19 cellular contexts compared by ENCODE assay signal in genomic region chr20:53794529-53795115, GRCh38.
DNase-seq lines count a peak whose midpoint lies in the region; ATAC-seq and TF ChIP-seq lines count a peak whose summit lies in the region.
"Had no signal": no experiment of that assay in that cellular context is flagged by ENCODE, and none has a peak within 500 bp of the region (broad histone marks: within the 10 kb centered on the region; RNA-seq: fewer than 3 reads in every experiment).

No MANE protein-coding gene starts in this region.

- DNase-seq in activated CD8-positive, alpha-beta memory T cell treated with anti-CD3 and anti-CD28 coated beads for 24 hours, result peak; percentile 11
- DNase-seq in activated CD8-positive, alpha-beta memory T cell treated with anti-CD3 and anti-CD28 coated beads, Interleukin-2, amount 10 ng/mL, durations not matched to agents 7 days and 5 days, result no peak
- DNase-seq in RWPE1 (ENCODE audit: low spot score) (no peak), foreskin keratinocyte (no peak), SW 1271 (lab: John Stamatoyannopoulos, UW) (no peak), left colon (no peak), upper lobe of right lung (no peak)
- peak; percentile 14 for DNase-seq in stimulated activated CD8-positive, alpha-beta memory T cell treated with anti-CD3 and anti-CD28 coated beads, Interleukin-4, amount 100 ng/mL, for 48 hours
- DNase-seq: 8988T; activated B cell treated with CpG ODN at 0.5 μM for 24 hours; adrenal gland; CD4-positive, alpha-beta T cell; central memory CD4-positive, alpha-beta T cell; effector memory CD4-positive, alpha-beta T cell; NCI-H446; occipital lobe; thyroid gland had no signal

- no peak overlapping the region for H3K4me3 Mint-ChIP-seq in activated CD8-positive, alpha-beta memory T cell treated with anti-CD3 and anti-CD28 coated beads, Interleukin-2, amount 10 ng/mL, durations not matched to agents 7 days and 5 days
- H3K4me3 Mint-ChIP-seq: activated B cell treated with CpG ODN at 0.5 μM for 24 hours; CD4-positive, alpha-beta T cell; stimulated activated effector memory CD8-positive, alpha-beta T cell treated with anti-CD3 and anti-CD28 coated beads, Interleukin-12 subunit alpha, Interleukin-12 subunit beta, amount 100 ng/mL, for 72 hours had no signal

- POLR2A ChIA-PET in RWPE1 (lab: Yijun Ruan, JAX; ENCODE audit: low non-redundant PET), result no interaction called here

- no peaks in the 10 kb centered on the region for H3K9me3 ChIP-seq in upper lobe of right lung
- H3K9me3 ChIP-seq: adrenal gland, thyroid gland had no signal

- intact Hi-C loops in left colon (cut with DNase I, micrococcal nuclease) (no loop called here), upper lobe of right lung (cut with DNase I) (no loop called here)

- H3K9me3 Mint-ChIP-seq in activated CD8-positive, alpha-beta memory T cell treated with anti-CD3 and anti-CD28 coated beads, Interleukin-2, amount 10 ng/mL, durations not matched to agents 7 days and 5 days (ENCODE audit: low read depth), result no peaks in the 10 kb centered on the region
- H3K9me3 Mint-ChIP-seq: activated B cell treated with CpG ODN at 0.5 μM for 24 hours; activated T-helper 2 cell treated with anti-CD3 and anti-CD28 coated beads, Interferon-gamma antibody, Interleukin-2, Interleukin-4, amounts not matched to agents 10 μg/mL and 5 μg/mL and 100 μg/mL, durations not matched to agents 14 hours and 24 hours and 36 hours; CD4-positive, alpha-beta T cell; stimulated activated effector memory CD8-positive, alpha-beta T cell treated with anti-CD3 and anti-CD28 coated beads, Interleukin-12 subunit alpha, Interleukin-12 subunit beta, amount 100 ng/mL, for 72 hours had no signal

- no peaks in the 10 kb centered on the region for H3K4me1 Mint-ChIP-seq in activated CD8-positive, alpha-beta memory T cell treated with anti-CD3 and anti-CD28 coated beads, Interleukin-2, amount 10 ng/mL, durations not matched to agents 7 days and 5 days
- H3K4me1 Mint-ChIP-seq: stimulated activated effector memory CD8-positive, alpha-beta T cell treated with anti-CD3 and anti-CD28 coated beads, Interleukin-12 subunit alpha, Interleukin-12 subunit beta, amount 100 ng/mL, for 72 hours had no signal

- peaks cover 2% of the 10 kb centered on the region for H3K36me3 Mint-ChIP-seq in activated CD8-positive, alpha-beta memory T cell treated with anti-CD3 and anti-CD28 coated beads, Interleukin-2, amount 10 ng/mL, durations not matched to agents 7 days and 5 days
- H3K36me3 Mint-ChIP-seq: stimulated activated effector memory CD8-positive, alpha-beta T cell treated with anti-CD3 and anti-CD28 coated beads, Interleukin-12 subunit alpha, Interleukin-12 subunit beta, amount 100 ng/mL, for 72 hours had no signal

- H3K27me3 Mint-ChIP-seq in activated CD8-positive, alpha-beta memory T cell treated with anti-CD3 and anti-CD28 coated beads, Interleukin-2, amount 10 ng/mL, durations not matched to agents 7 days and 5 days, result no peaks in the 10 kb centered on the region
- H3K27me3 Mint-ChIP-seq: activated B cell treated with CpG ODN at 0.5 μM for 24 hours; CD4-positive, alpha-beta T cell had no signal

- TF ChIP-seq CTCF in RWPE1 (conservative IDR thresholded peaks at IDR 0.05; ENCODE audit: low read depth) (no peak), foreskin keratinocyte (conservative IDR thresholded peaks at IDR 0.05) (no peak), upper lobe of right lung (IDR thresholded peaks at IDR 0.05) (no peak)

- H3K27ac ChIP-seq in RWPE1, result peak overlapping the region; percentile 20
- peak overlapping the region; percentile 94 for H3K27ac ChIP-seq in foreskin keratinocyte
- H3K27ac ChIP-seq in upper lobe of right lung, result no peak overlapping the region
- H3K27ac ChIP-seq: adrenal gland, thyroid gland had no signal

- H3K27ac Mint-ChIP-seq in activated CD8-positive, alpha-beta memory T cell treated with anti-CD3 and anti-CD28 coated beads, Interleukin-2, amount 10 ng/mL, durations not matched to agents 7 days and 5 days, result no peak overlapping the region
- H3K27ac Mint-ChIP-seq: activated B cell treated with CpG ODN at 0.5 μM for 24 hours; activated T-helper 2 cell treated with anti-CD3 and anti-CD28 coated beads, Interferon-gamma antibody, Interleukin-2, Interleukin-4, amounts not matched to agents 10 μg/mL and 5 μg/mL and 100 μg/mL, durations not matched to agents 14 hours and 24 hours and 36 hours; CD4-positive, alpha-beta T cell; stimulated activated effector memory CD8-positive, alpha-beta T cell treated with anti-CD3 and anti-CD28 coated beads, Interleukin-12 subunit alpha, Interleukin-12 subunit beta, amount 100 ng/mL, for 72 hours had no signal

- H3K4me3 ChIP-seq in upper lobe of right lung, result no peak overlapping the region
- H3K4me3 ChIP-seq: adrenal gland, thyroid gland had no signal

- ATAC-seq in activated CD8-positive, alpha-beta memory T cell treated with anti-CD3 and anti-CD28 coated beads, Interleukin-2, amount 10 ng/mL, durations not matched to agents 7 days and 5 days, result no peak
- no peak for ATAC-seq in foreskin keratinocyte
- no peak for ATAC-seq in left colon
- no peak for ATAC-seq in upper lobe of right lung
- ATAC-seq: stimulated activated effector memory CD8-positive, alpha-beta T cell treated with anti-CD3 and anti-CD28 coated beads, Interleukin-12 subunit alpha, Interleukin-12 subunit beta, amount 100 ng/mL, for 72 hours had no signal

- CTCF ChIA-PET in activated CD8-positive, alpha-beta memory T cell treated with anti-CD3 and anti-CD28 coated beads, Interleukin-2, amount 10 ng/mL, durations not matched to agents 7 days and 5 days (lab: Charles Lee), result no interaction called here
- CTCF ChIA-PET in RWPE1 (lab: Yijun Ruan, JAX), result interaction anchor here (0.6 to 1.6 kb wide), 3 partner anchors 20 to 276 kb away, joined by 3 to 4 read pairs (median 3); no protein-coding TSS in a partner anchor

- H3K27me3 ChIP-seq in foreskin keratinocyte (no peaks in the 10 kb centered on the region), upper lobe of right lung (no peaks in the 10 kb centered on the region)
- H3K27me3 ChIP-seq: adrenal gland, thyroid gland had no signal

- H3K4me1 ChIP-seq in foreskin keratinocyte (peaks cover 26% of the 10 kb centered on the region), upper lobe of right lung (no peaks in the 10 kb centered on the region)
- H3K4me1 ChIP-seq: adrenal gland had no signal

- no peaks in the 10 kb centered on the region for H3K36me3 ChIP-seq in upper lobe of right lung
- H3K36me3 ChIP-seq: adrenal gland, thyroid gland had no signal

Comparison
In these comparisons a context has a peak if more than half of its experiments do, and no peak if none do; other contexts are left out.
1. DNase-seq: peak in activated CD8-positive, alpha-beta memory T cell treated with anti-CD3 and anti-CD28 coated beads for 24 hours (single experiment) and stimulated activated CD8-positive, alpha-beta memory T cell treated with anti-CD3 and anti-CD28 coated beads, Interleukin-4, amount 100 ng/mL, for 48 hours (single experiment); none in activated CD8-positive, alpha-beta memory T cell treated with anti-CD3 and anti-CD28 coated beads, Interleukin-2, amount 10 ng/mL, durations not matched to agents 7 days and 5 days (single experiment), RWPE1 (single experiment), foreskin keratinocyte (0 of 2), SW 1271 (0 of 2), left colon (0 of 2) and upper lobe of right lung (single experiment).